8 cellular contexts compared by ENCODE assay signal in genomic region chr6:136582702-136583471, GRCh38. TPM values are rescaled to one million over a fixed set of nuclear protein-coding genes. Genes with fewer than 3 reads are reported as not detected.
DNase-seq lines count a peak whose midpoint lies in the region; ATAC-seq and TF ChIP-seq lines count a peak whose summit lies in the region.

No MANE protein-coding gene starts in this region.

- H3K4me3 ChIP-seq in breast epithelium (no peak overlapping the region), upper lobe of right lung (no peak overlapping the region)

- TF ChIP-seq POLR2A in breast epithelium (IDR thresholded peaks at IDR 0.05): no peak

- H3K36me3 ChIP-seq in breast epithelium (no peaks in the 10 kb centered on the region), upper lobe of right lung (peaks cover 61% of the 10 kb centered on the region)

- H3K27me3 ChIP-seq in breast epithelium: no peaks in the 10 kb centered on the region
- no peaks in the 10 kb centered on the region for H3K27me3 ChIP-seq in upper lobe of right lung

- no peaks in the 10 kb centered on the region for H3K4me1 ChIP-seq in breast epithelium
- H3K4me1 ChIP-seq in upper lobe of right lung: peaks cover 3% of the 10 kb centered on the region

- intact Hi-C loops in breast epithelium (cut with DNase I; ENCODE audit: low total_unique reads) (no loop called here), left colon (cut with DNase I, micrococcal nuclease) (loop anchor here in 1 of 2 donors (10.0 kb wide), 1 partner anchor 212 kb away; the partner anchor contains the start of gene MAP3K5), upper lobe of right lung (cut with DNase I) (no loop called here)

- DNase-seq in GM04503 (ENCODE audit: low read depth) (peak; percentile 89), NCI-H146 (lab: John Stamatoyannopoulos, UW) (peak; percentile 45), breast epithelium (ENCODE audit: low spot score in 2 of 2) (no peak), left colon (no peak), upper lobe of right lung (no peak), cortex of kidney (lab: John Stamatoyannopoulos, UW) (no peak)

- H3K27ac ChIP-seq in breast epithelium: peak overlapping the region; percentile 58 to 75
- H3K27ac ChIP-seq in upper lobe of right lung: peak overlapping the region; percentile 64

- TF ChIP-seq CTCF in breast epithelium (IDR thresholded peaks at IDR 0.05): peak; percentile 30 to 75 (median 50)
- peak; percentile 60 for TF ChIP-seq CTCF in upper lobe of right lung (IDR thresholded peaks at IDR 0.05)

- ATAC-seq in left colon: peak; percentile 51
- peak; percentile 63 for ATAC-seq in upper lobe of right lung
- no peak for ATAC-seq in GM19328 (IDR thresholded peaks at IDR 0.05; ENCODE audit: unreplicated experiment)
- no peak for ATAC-seq in GM18868 (IDR thresholded peaks at IDR 0.05; ENCODE audit: unreplicated experiment)

- H3K9me3 ChIP-seq in breast epithelium (no peaks in the 10 kb centered on the region), upper lobe of right lung (no peaks in the 10 kb centered on the region)

RNA-seq across cellular contexts. Expression of gene MAP7, which starts 32.7 kb away (rescaled TPM):
- total RNA-seq in breast epithelium: 10 to 100 TPM; 14.2 to 42.4 (median 16.4) TPM
- total RNA-seq in left colon: 10 to 100 TPM; 72.6 to 82.7 TPM
- total RNA-seq in upper lobe of right lung: 23.2 TPM

Comparison
In these comparisons a context has a peak if more than half of its experiments do, and no peak if none do; other contexts are left out.
1. DNase-seq: peak in GM04503 (single experiment) and NCI-H146 (single experiment); none in breast epithelium (0 of 2), left colon (0 of 2), upper lobe of right lung (single experiment) and cortex of kidney (single experiment).
2. ATAC-seq: peak in left colon (single experiment) and upper lobe of right lung (single experiment); none in GM19328 (single experiment) and GM18868 (single experiment).